ENCODE assay signal across 25 cellular contexts in genomic region chrX:47413179-47413594, GRCh38. TPM values are rescaled to one million over a fixed set of nuclear protein-coding genes. Genes with fewer than 3 reads are reported as not detected.
A peak's percentile ranks its signal among the peaks of the same experiment; 100 is the strongest.
DNase-seq lines count a peak whose midpoint lies in the region; ATAC-seq, FAIRE-seq and TF ChIP-seq lines count a peak whose summit lies in the region.
"Had no signal": no experiment of that assay in that cellular context is flagged by ENCODE, and none has a peak within 500 bp of the region (broad histone marks: within the 10 kb centered on the region; RNA-seq: fewer than 3 reads in every experiment).

No MANE protein-coding gene starts in this region.

- FAIRE-seq in GM12878 (lab: Jason Lieb, UNC) (no peak), H1 (lab: Jason Lieb, UNC) (no peak)
- FAIRE-seq: A204.1, D721Med, GM12891, GM18507 had no signal

- H3K4me1 Mint-ChIP-seq in T-helper 17 cell = no peaks in the 10 kb centered on the region
- H3K4me1 Mint-ChIP-seq: B cell; CD14-positive monocyte; CD8-positive, alpha-beta memory T cell; H9 had no signal

- POLR2A ChIA-PET in GM12878 (lab: Charles Lee) = no interaction called here
- POLR2A ChIA-PET in H1 (lab: Charles Lee; ENCODE audit: partially characterized antibody) = no interaction called here

- H2BK120ac ChIP-seq in H1 (replicated peaks; ENCODE audit: low read depth, low read length) = no peak overlapping the region

- H3K4me1 ChIP-seq in BLaER1 (no peaks in the 10 kb centered on the region), GM12878 (ENCODE audit: control insufficient read depth, insufficient read depth, low read length) (no peaks in the 10 kb centered on the region), H1 (replicated peaks in 1 of 4; ENCODE audit: control insufficient read depth in 3 of 4, insufficient read depth in 4 of 4, low read length in 3 of 4) (no peaks in the 10 kb centered on the region)
- H3K4me1 ChIP-seq: BLaER1 treated with 17β-estradiol and CSF1 and Interleukin-3, amounts not matched to agents 10 nM and 100 nM had no signal

- no peak overlapping the region for H3K4me3 Mint-ChIP-seq in T-helper 17 cell
- H3K4me3 Mint-ChIP-seq: B cell; CD14-positive monocyte; CD4-positive, alpha-beta T cell; CD8-positive, alpha-beta memory T cell; H9 had no signal

- TF ChIP-seq POLR2A in GM12878 (IDR thresholded peaks at IDR 0.05; ENCODE audit: low read depth, low read length) (no peak), H1 (IDR thresholded peaks at IDR 0.05; ENCODE audit: control extremely low read depth in 1 of 2, low read depth in 2 of 2, low read length in 2 of 2) (no peak)

- H3K79me2 ChIP-seq in GM12878 (ENCODE audit: control insufficient read depth, insufficient read depth, low read length) (no peaks in the 10 kb centered on the region), H1 (ENCODE audit: control insufficient read depth in 1 of 2, insufficient read depth in 2 of 2, low read length in 2 of 2) (no peaks in the 10 kb centered on the region)

- no peaks in the 10 kb centered on the region for H4K20me1 ChIP-seq in BLaER1
- no peaks in the 10 kb centered on the region for H4K20me1 ChIP-seq in GM12878 (ENCODE audit: control insufficient read depth, insufficient read depth)
- H4K20me1 ChIP-seq in H1 (replicated peaks in 1 of 2; ENCODE audit: control insufficient read depth in 1 of 2, insufficient read depth in 2 of 2, low read length in 2 of 2) = no peaks in the 10 kb centered on the region
- H4K20me1 ChIP-seq: BLaER1 treated with 17β-estradiol and CSF1 and Interleukin-3, amounts not matched to agents 10 nM and 100 nM had no signal

- H3K23me2 ChIP-seq in H1 (ENCODE audit: low read depth, low read length) = no peaks in the 10 kb centered on the region

- H2AFZ ChIP-seq in GM12878 (ENCODE audit: control insufficient read depth, low read depth, low read length) = no peak overlapping the region
- no peak overlapping the region for H2AFZ ChIP-seq in H1 (ENCODE audit: low read length)
- H2AFZ ChIP-seq: GM23248 had no signal

- ATAC-seq in GM12878 (no peak), SK-N-SH treated with all-trans-retinoic acid at 6 μM for 48 hours (no peak), T-helper 17 cell (no peak), HG03432 (IDR thresholded peaks at IDR 0.05; ENCODE audit: unreplicated experiment) (no peak)

- TF ChIP-seq RAD21 in GM12878 (IDR thresholded peaks at IDR 0.05; ENCODE audit: insufficient read depth, low read depth, low read length) (no peak), H1 (IDR thresholded peaks at IDR 0.05 in 1 of 2, conservative IDR thresholded peaks at IDR 0.05 in 1 of 2; ENCODE audit: low read depth in 2 of 2, low read length in 2 of 2) (no peak)

- H2BK20ac ChIP-seq in H1 (ENCODE audit: low read length) = no peak overlapping the region

- H3K27me3 ChIP-seq in BLaER1 (no peaks in the 10 kb centered on the region), GM12878 (replicated peaks in 1 of 2; ENCODE audit: control insufficient read depth in 2 of 2, insufficient read depth in 2 of 2, low read length in 1 of 2) (no peaks in the 10 kb centered on the region), H1 (replicated peaks in 1 of 4; ENCODE audit: control insufficient read depth in 3 of 4, extremely low read depth in 1 of 4, insufficient read depth in 3 of 4, low read length in 3 of 4) (no peaks in the 10 kb centered on the region)

- H3K27ac Mint-ChIP-seq in T-helper 17 cell = no peak overlapping the region
- H3K27ac Mint-ChIP-seq: B cell; CD14-positive monocyte; CD4-positive, alpha-beta T cell; CD8-positive, alpha-beta memory T cell; H9 had no signal

- H3K27ac ChIP-seq in BLaER1 (no peak overlapping the region), GM12878 (ENCODE audit: control insufficient read depth, insufficient read depth) (no peak overlapping the region), H1 (ENCODE audit: low read depth, low read length) (no peak overlapping the region)
- H3K27ac ChIP-seq: 22Rv1; BLaER1 treated with 17β-estradiol and CSF1 and Interleukin-3, amounts not matched to agents 10 nM and 100 nM; GM23248 had no signal

- 0 out of 2 replicates have a peak overlapping the region, but pooled peaks have one; percentile 2 for H3K4me3 ChIP-seq in BLaER1
- H3K4me3 ChIP-seq in GM12878 = no peak overlapping the region
- no peak overlapping the region for H3K4me3 ChIP-seq in H1 (ENCODE audit: extremely low read depth in 1 of 4, insufficient read depth in 2 of 4, low read depth in 3 of 4, low read length in 4 of 4)
- H3K4me3 ChIP-seq: GM23248 had no signal

- CTCF ChIA-PET in GM12878 (lab: Yijun Ruan, JAX) = no interaction called here
- CTCF ChIA-PET in H1 (lab: Charles Lee; ENCODE audit: partially characterized antibody) = no interaction called here

- in situ Hi-C loops in GM12878 (cut with MboI) = no loop called here

- intact Hi-C loops in GM12878 (cut with micrococcal nuclease; ENCODE audit: unreplicated experiment) = no loop called here

- SMC1A ChIA-PET in GM12878 (lab: Charles Lee; ENCODE audit: uncharacterized antibody, unreplicated experiment) = interaction anchor here (0.6 kb wide), 1 partner anchor 16 kb away, joined by 3 read pairs; no protein-coding TSS in a partner anchor

- H3K9me3 ChIP-seq in BLaER1 (peaks cover 97% of the 10 kb centered on the region), GM12878 (replicated peaks; ENCODE audit: control insufficient read depth, insufficient read depth, low read length) (peaks cover 10% of the 10 kb centered on the region; the same call in 2 of the 3 replicates), H1 (ENCODE audit: insufficient read depth in 2 of 2, low read depth in 1 of 2, low read length in 1 of 2) (peaks cover 25 to 34% of the 10 kb centered on the region in 2 experiments), T-helper 17 cell (ENCODE audit: control insufficient read depth, low read length, poor library complexity, severe bottlenecking) (no peaks in the 10 kb centered on the region)

- BruUV-seq in GM12878 (replicated peaks; lab: Mats Ljungman, UMichigan) = no TSS peak

- no peak overlapping the region for H4K8ac ChIP-seq in H1 (ENCODE audit: extremely low read depth, insufficient read depth, low read length)

- TF ChIP-seq EP300 in GM12878 (IDR thresholded peaks at IDR 0.05; ENCODE audit: borderline replicate concordance in 1 of 2, control insufficient read depth in 1 of 2, low read depth in 2 of 2, low read length in 2 of 2) = no peak
- no peak for TF ChIP-seq EP300 in H1 (IDR thresholded peaks at IDR 0.05; ENCODE audit: borderline replicate concordance in 1 of 2, low read depth in 2 of 2, low read length in 2 of 2)

- DNase-seq in NAMALWA (ENCODE audit: low spot score) = peak; percentile 6
- no peak for DNase-seq in GM12878 (ENCODE audit: low read depth, low spot score)
- DNase-seq in H1 (ENCODE audit: low read depth in 1 of 2, low spot score in 2 of 2) = no peak
- no peak for DNase-seq in NCI-H524 treated with DMSO at 0.1 percent for 48 hours (lab: John Stamatoyannopoulos, UW)
- DNase-seq in T-helper 17 cell = no peak
- DNase-seq: CD4-positive, alpha-beta T cell; CD8-positive, alpha-beta memory T cell; DMS 273 treated with DMSO at 0.1 percent for 48 hours; DMS79; EL; GDM1; GM23248; H9 had no signal

- no peak overlapping the region for H3K56ac ChIP-seq in H1 (replicated peaks; ENCODE audit: insufficient read length, low read depth, low read length)

- H3K14ac ChIP-seq in H1 (ENCODE audit: insufficient read length) = no peak overlapping the region

- no peak overlapping the region for H3K23ac ChIP-seq in H1 (ENCODE audit: insufficient read length)

- H3K36me3 ChIP-seq in BLaER1 (no peaks in the 10 kb centered on the region), GM12878 (ENCODE audit: control insufficient read depth in 2 of 2, insufficient read depth in 2 of 2, low read length in 1 of 2) (no peaks in the 10 kb centered on the region), H1 (ENCODE audit: control insufficient read depth in 2 of 4, insufficient read depth in 4 of 4, low read length in 3 of 4) (peaks cover 0 to 32% (median 0%) of the 10 kb centered on the region in 4 experiments; a peak in 2 of 8 replicates)
- H3K36me3 ChIP-seq: BLaER1 treated with 17β-estradiol and CSF1 and Interleukin-3, amounts not matched to agents 10 nM and 100 nM had no signal

- no peak overlapping the region for H3K4me2 ChIP-seq in BLaER1
- no peak overlapping the region for H3K4me2 ChIP-seq in GM12878 (ENCODE audit: control insufficient read depth, insufficient read depth)
- H3K4me2 ChIP-seq in H1 (ENCODE audit: insufficient read depth in 1 of 2, low read depth in 2 of 2, low read length in 2 of 2) = no peak overlapping the region
- H3K4me2 ChIP-seq: BLaER1 treated with 17β-estradiol and CSF1 and Interleukin-3, amounts not matched to agents 10 nM and 100 nM had no signal

- no peak overlapping the region for H2BK5ac ChIP-seq in H1 (ENCODE audit: low read depth, low read length)

- no peak overlapping the region for H2AK5ac ChIP-seq in H1 (ENCODE audit: low read depth, low read length)

- TF ChIP-seq CTCF in GM12878 (IDR thresholded peaks at IDR 0.05 in 2 of 3, conservative IDR thresholded peaks at IDR 0.05 in 1 of 3; ENCODE audit: control insufficient read depth in 2 of 3, extremely low read depth in 1 of 3, insufficient read depth in 1 of 3, low read depth in 3 of 3, low read length in 3 of 3) = no peak
- no peak for TF ChIP-seq CTCF in H1 (IDR thresholded peaks at IDR 0.05; ENCODE audit: control extremely low read depth in 1 of 3, insufficient read depth in 1 of 3, low read depth in 1 of 3, low read length in 3 of 3)

- H3K27me3 Mint-ChIP-seq in T-helper 17 cell = no peaks in the 10 kb centered on the region
- H3K27me3 Mint-ChIP-seq: B cell; CD4-positive, alpha-beta T cell had no signal

- H2BK12ac ChIP-seq in H1 (ENCODE audit: low read depth, low read length) = no peak overlapping the region

- no peak overlapping the region for H2BK15ac ChIP-seq in H1 (ENCODE audit: low read length)

- no peaks in the 10 kb centered on the region for H3K79me1 ChIP-seq in H1 (ENCODE audit: low read depth, low read length)

- H3K4ac ChIP-seq in H1 (replicated peaks; ENCODE audit: insufficient read length, low read depth, low read length) = no peak overlapping the region

- H4K5ac ChIP-seq in H1 (ENCODE audit: insufficient read length, low read depth, low read length) = no peak overlapping the region

- WGBS in GM12878 (ENCODE audit: insufficient coverage, insufficient replicate concordance, low lambda C conversion rate, missing lambda C conversion rate) = 38% methylated on average over 8 of the region's 8 CpGs
- 90% methylated on average over 7 of the region's 8 CpGs; no CpG with 5 or more reads in 1 of the 2 experiments for WGBS in H1 (ENCODE audit: extremely low coverage in 1 of 2, insufficient coverage in 1 of 2, insufficient read length in 1 of 2, insufficient replicate concordance in 2 of 2, low coverage in 1 of 2, low lambda C conversion rate in 2 of 2, missing lambda C conversion rate in 1 of 2), 2 experiments

- no peak overlapping the region for H4K91ac ChIP-seq in H1 (replicated peaks; ENCODE audit: insufficient read length, low read length)

- no peak overlapping the region for H3K18ac ChIP-seq in H1 (ENCODE audit: extremely low read depth, low read length)

- H3K36me3 Mint-ChIP-seq in T-helper 17 cell (ENCODE audit: low read depth) = peaks cover 3% of the 10 kb centered on the region
- H3K36me3 Mint-ChIP-seq: CD14-positive monocyte had no signal

- RAD21 ChIA-PET in GM12878 (lab: Charles Lee; ENCODE audit: unreplicated experiment) = no interaction called here

- no peak overlapping the region for H3K9ac ChIP-seq in BLaER1
- H3K9ac ChIP-seq in GM12878 (ENCODE audit: control insufficient read depth, insufficient read depth, low read length) = no peak overlapping the region
- no peak overlapping the region for H3K9ac ChIP-seq in H1 (replicated peaks in 1 of 4; ENCODE audit: extremely low read depth in 1 of 4, low read depth in 3 of 4, low read length in 3 of 4)
- H3K9ac ChIP-seq: BLaER1 treated with 17β-estradiol and CSF1 and Interleukin-3, amounts not matched to agents 10 nM and 100 nM; GM23248 had no signal

RNA-seq across cellular contexts. Expression of gene ZNF157, which starts 42.8 kb away (rescaled TPM):
- total RNA-seq in GM12878 (2013; cell fraction: nucleolus; rRNA removed) = 0.63 and 0.73 TPM in 2 replicates
- total RNA-seq in GM12878 (2014; rRNA removed) (0.06 and 0.16 TPM in 2 replicates), GM12878 (2014; rRNA removed; fragmentation: Illumina TruSeq; extraction: Trizol) (0.14 and 0.18 TPM in 2 replicates), GM12878 (2021) (0.11 TPM in 1 of 2 replicates, not detected in the other), T-helper 17 cell (under 1 TPM; 0.47 to 0.55 TPM)
- 0.10 TPM for polyA plus RNA-seq in GM12878 (2011; ENCODE audit: low read depth)
- polyA plus RNA-seq in GM12878 (2011; rRNA removed) (0.08 and 0.23 TPM in 2 replicates), GM12878 (2014; fragmentation: Illumina TruSeq; extraction: Trizol) (0.16 TPM in 2 replicates), GM12878 (2014; fragmentation: Nextera tagmentation; extraction: Ambion mirVana) (under 1 TPM in 1 of 2 experiments, not detected in 1; 0.05 TPM), GM12878 (2014; rRNA removed) (0.13 TPM in 1 of 2 replicates, not detected in the other), GM12878 (2016; fragmentation: Nextera tagmentation; extraction: Ambion mirVana) (under 1 TPM in 1 of 2 experiments, not detected in 1; 0.16 TPM), H1 (2011; rRNA removed) (0.47 and 0.67 TPM in 2 replicates)
- 0.08 and 0.09 TPM in 2 replicates for polyA plus RNA-seq in GM12878 (2011; cell fraction: cytosol; rRNA removed)
- polyA plus RNA-seq in GM12878 (2011; cell fraction: nucleus; rRNA removed) = 0.07 TPM in 1 of 2 replicates, not detected in the other
- polyA plus RNA-seq in GM12878 (2012) = 0.06 and 0.11 TPM in 2 replicates
- 0.15 TPM in 1 of 2 replicates, not detected in the other for polyA minus RNA-seq in GM12878 (2011; rRNA and poly(A)+ RNA removed)
- polyA minus RNA-seq in GM12878 (2011; cell fraction: cytosol; rRNA and poly(A)+ RNA removed) = not detected in 2 replicates
- not detected in 2 replicates for polyA minus RNA-seq in GM12878 (2011; cell fraction: nucleus; rRNA and poly(A)+ RNA removed)
- 2.0 and 2.2 TPM in 2 replicates for total RNA-seq in H1 (2021; fragmentation: NEBNext Ultra II Directional; extraction: Animal tissue kit (Norgen Biotek cat#: 25700))
- polyA plus RNA-seq in H1 (2011; cell fraction: cytosol; rRNA removed) = 0.85 TPM
- polyA plus RNA-seq in H1 (2011; cell fraction: nucleus; rRNA removed) = 0.81 TPM
- 0.81 to 1.4 TPM (median 0.91 TPM) in 4 replicates for polyA plus RNA-seq in H1 (2012, experiment 1 of 2)
- polyA plus RNA-seq in H1 (2012, experiment 2 of 2) = 0.14 TPM
- 0.71 TPM for polyA plus RNA-seq in H1 (2013, experiment 1 of 2)
- 0.74 TPM for polyA plus RNA-seq in H1 (2013, experiment 2 of 2)
- polyA minus RNA-seq in H1 (2011; rRNA and poly(A)+ RNA removed) = 2.6 and 3.1 TPM in 2 replicates
- polyA minus RNA-seq in H1 (2011; cell fraction: cytosol; rRNA and poly(A)+ RNA removed) = 0.44 TPM
- polyA minus RNA-seq in H1 (2011; cell fraction: nucleus; rRNA and poly(A)+ RNA removed) = 1.7 TPM
- total RNA-seq: GM23248, H4 had no signal
- polyA plus RNA-seq: CD14-positive monocyte; CD8-positive, alpha-beta memory T cell; GM23248 had no signal
